In the genomic region with DNA sequence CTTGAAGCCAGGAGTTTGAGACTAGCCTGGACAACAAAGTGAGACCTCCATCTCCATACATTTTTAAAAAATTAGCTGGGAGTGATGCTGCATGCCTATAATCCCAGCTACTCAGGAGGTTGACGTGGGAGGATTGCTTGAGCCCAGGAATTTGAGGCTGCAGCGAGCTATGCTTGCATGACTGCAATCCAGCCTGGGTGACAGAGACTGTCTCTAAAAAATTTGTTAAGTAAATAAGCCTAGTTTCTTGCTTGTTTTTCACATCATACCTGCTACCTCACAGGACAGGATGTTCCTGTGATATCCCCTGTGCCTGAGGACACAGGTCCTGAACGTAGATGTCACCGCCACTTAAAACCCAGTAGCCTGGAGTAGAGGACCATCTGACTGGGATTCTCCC, we compare ENCODE assay signal across 25 cellular contexts.
"Had no signal": no experiment of that assay in that cellular context is flagged by ENCODE, and none has a peak within 500 bp of the region (broad histone marks: within the 10 kb centered on the region; RNA-seq: fewer than 3 reads in every experiment).

No MANE protein-coding gene starts in this region.

- DNase-seq: heart right ventricle; hippocampal formation; left colon; left lung; lower lobe of right lung; mammary epithelial cell; midbrain; mucosa of descending colon; naive thymus-derived CD4-positive, alpha-beta T cell; occipital lobe; ovary; right lobe of liver; stimulated activated CD4-positive, alpha-beta T cell treated with anti-CD3 and anti-CD28 coated beads, Interleukin-1b, Interleukin-23, amount 100 ng/mL, for 48 hours; stimulated activated CD4-positive, alpha-beta T cell treated with anti-CD3 and anti-CD28 coated beads, Interleukin-2, amount 100 ng/mL, for 48 hours; stimulated activated CD4-positive, alpha-beta T cell treated with anti-CD3 and anti-CD28 coated beads, Interleukin-4, amount 100 ng/mL, for 4 hours; stimulated activated CD8-positive, alpha-beta memory T cell treated with anti-CD3 and anti-CD28 coated beads, Interleukin-4, amount 100 ng/mL, for 48 hours; stimulated activated naive CD4-positive, alpha-beta T cell treated with Interleukin-2 at 50 U/mL for 16 hours; stimulated activated naive CD8-positive, alpha-beta T cell treated with anti-CD3 and anti-CD28 coated beads, Interleukin-15, amount 100 ng/mL, for 72 hours; substantia nigra; uterus had no signal

- H3K27ac ChIP-seq: heart right ventricle, left lung, lower lobe of right lung, ovary, right atrium auricular region, right lobe of liver, tibial nerve, uterus had no signal

- ATAC-seq: heart right ventricle; left colon; left lung; lower lobe of right lung; mucosa of descending colon; naive thymus-derived CD4-positive, alpha-beta T cell; natural killer cell treated with Interleukin-12 subunit alpha and Interleukin-12 subunit beta and Interleukin-15 and Interleukin-18, amount 100 ng/mL, for 72 hours; right lobe of liver; stimulated activated memory B cell treated with anti-CD40 and anti-IgM and Interleukin-4, amounts not matched to agents 10 μg/mL and 1 μg/mL and 100 μg/mL, for 72 hours; stimulated activated naive CD8-positive, alpha-beta T cell treated with anti-CD3 and anti-CD28 coated beads, Interleukin-15, amount 100 ng/mL, for 72 hours had no signal

- H3K27me3 ChIP-seq: ovary, right atrium auricular region, right lobe of liver, tibial nerve, uterus had no signal

- H3K4me2 ChIP-seq: smooth muscle cell had no signal

- H3K4me3 ChIP-seq: heart right ventricle, left lung, lower lobe of right lung, mucosa of descending colon, ovary, right atrium auricular region, right lobe of liver, smooth muscle cell, tibial nerve, uterus had no signal

- H3K36me3 ChIP-seq: heart right ventricle, left lung, lower lobe of right lung, ovary, right atrium auricular region, right lobe of liver, tibial nerve, uterus had no signal

- H3K4me1 ChIP-seq: heart right ventricle, left lung, lower lobe of right lung, right atrium auricular region, right lobe of liver, tibial nerve, uterus had no signal
